Comparison of ENCODE assay signal across 8 cellular contexts in genomic region chr5:10333154-10334006, GRCh38. TPM values are rescaled to one million over a fixed set of nuclear protein-coding genes. Genes with fewer than 3 reads are reported as not detected.
DNase-seq lines count a peak whose midpoint lies in the region; ATAC-seq and TF ChIP-seq lines count a peak whose summit lies in the region.

No MANE protein-coding gene starts in this region.

- H3K4me1 ChIP-seq in CD8-positive, alpha-beta T cell (ENCODE audit: insufficient read depth, low read length): no peaks in the 10 kb centered on the region
- H3K4me1 ChIP-seq in SJSA1 (replicated peaks): peaks cover 9% of the 10 kb centered on the region
- peaks cover 9% of the 10 kb centered on the region for H3K4me1 ChIP-seq in effector memory CD4-positive, alpha-beta T cell (ENCODE audit: control insufficient read depth, insufficient read depth, low read length, poor library complexity, severe bottlenecking)

- no peak overlapping the region for H3K27ac Mint-ChIP-seq in CD8-positive, alpha-beta T cell
- H3K27ac Mint-ChIP-seq in memory B cell: no peak overlapping the region
- H3K27ac Mint-ChIP-seq in type B pancreatic cell: peak overlapping the region; percentile 13

- CTCF ChIA-PET in CD8-positive, alpha-beta T cell (lab: Charles Lee): interaction anchor here (1.1 kb wide), 1 partner anchor 50 kb away, joined by 4 read pairs; no protein-coding TSS in a partner anchor

- H3K36me3 ChIP-seq in CD8-positive, alpha-beta T cell (ENCODE audit: insufficient read depth, low read length): no peaks in the 10 kb centered on the region
- no peaks in the 10 kb centered on the region for H3K36me3 ChIP-seq in SJSA1
- no peaks in the 10 kb centered on the region for H3K36me3 ChIP-seq in effector memory CD4-positive, alpha-beta T cell (ENCODE audit: control insufficient read depth, insufficient read depth, low read length)

- no peaks in the 10 kb centered on the region for H3K9me3 ChIP-seq in CD8-positive, alpha-beta T cell (ENCODE audit: low read length)
- no peaks in the 10 kb centered on the region for H3K9me3 ChIP-seq in SJSA1 (replicated peaks)
- no peaks in the 10 kb centered on the region for H3K9me3 ChIP-seq in effector memory CD4-positive, alpha-beta T cell (ENCODE audit: control insufficient read depth, low read length)

- no peak for TF ChIP-seq CTCF in CD8-positive, alpha-beta T cell (IDR thresholded peaks at IDR 0.05)
- no peak for TF ChIP-seq CTCF in GM20000 (IDR thresholded peaks at IDR 0.05; ENCODE audit: extremely low read depth, missing control alignments)
- peak; percentile 51 for TF ChIP-seq CTCF in type B pancreatic cell (conservative IDR thresholded peaks at IDR 0.05)

- no peak overlapping the region for H3K27ac ChIP-seq in CD8-positive, alpha-beta T cell (ENCODE audit: low read depth, low read length)
- H3K27ac ChIP-seq in SJSA1: no peak overlapping the region
- H3K27ac ChIP-seq in effector memory CD4-positive, alpha-beta T cell (ENCODE audit: insufficient read depth, low read length, poor library complexity, severe bottlenecking): no peak overlapping the region

- peaks cover 2% of the 10 kb centered on the region for H3K36me3 Mint-ChIP-seq in CD8-positive, alpha-beta T cell
- H3K36me3 Mint-ChIP-seq in memory B cell: no peaks in the 10 kb centered on the region
- H3K36me3 Mint-ChIP-seq in type B pancreatic cell: no peaks in the 10 kb centered on the region

- H3K27me3 Mint-ChIP-seq in CD8-positive, alpha-beta T cell (ENCODE audit: low read depth): peaks cover 38% of the 10 kb centered on the region
- H3K27me3 Mint-ChIP-seq in memory B cell (peaks cover 21% of the 10 kb centered on the region), type B pancreatic cell (peaks cover 59% of the 10 kb centered on the region)

- peaks cover 12% of the 10 kb centered on the region for H3K27me3 ChIP-seq in CD8-positive, alpha-beta T cell (ENCODE audit: insufficient read depth, low read length)
- H3K27me3 ChIP-seq in SJSA1 (replicated peaks): no peaks in the 10 kb centered on the region; the same call in 1 of the 2 replicates
- peaks cover 21% of the 10 kb centered on the region for H3K27me3 ChIP-seq in effector memory CD4-positive, alpha-beta T cell (replicated peaks; ENCODE audit: control insufficient read depth, insufficient read depth, low read length, poor library complexity, severe bottlenecking)

- ATAC-seq in CD8-positive, alpha-beta T cell: peak; percentile 29
- ATAC-seq in memory B cell (ENCODE audit: low read depth): peak; percentile 67
- no peak for ATAC-seq in GM19328 (IDR thresholded peaks at IDR 0.05; ENCODE audit: unreplicated experiment)

- peak in 1 of 7 experiments; percentile 6 for DNase-seq in CD8-positive, alpha-beta T cell
- DNase-seq in GM20000 (ENCODE audit: low spot score): peak; percentile 61
- peak; percentile 42 to 59 for DNase-seq in SJSA1 (ENCODE audit: low read depth in 1 of 2, low spot score in 2 of 2)
- no peak for DNase-seq in effector memory CD4-positive, alpha-beta T cell
- peak in 1 of 2 donors; percentile 22 for DNase-seq in memory B cell (ENCODE audit: low spot score in 2 of 2)
- DNase-seq in type B pancreatic cell (ENCODE audit: extremely low spot score, unreplicated experiment): peak; percentile 67
- no peak for DNase-seq in stimulated activated naive CD4-positive, alpha-beta T cell treated with Interleukin-2 at 50 U/mL for 16 hours (lab: John Stamatoyannopoulos, UW)

- POLR2A ChIA-PET in CD8-positive, alpha-beta T cell (lab: Charles Lee): no interaction called here

- H3K4me1 Mint-ChIP-seq in CD8-positive, alpha-beta T cell (ENCODE audit: low read depth): peaks cover 5% of the 10 kb centered on the region
- H3K4me1 Mint-ChIP-seq in memory B cell (peaks cover 12% of the 10 kb centered on the region), type B pancreatic cell (ENCODE audit: unreplicated experiment) (peaks cover 35% of the 10 kb centered on the region)

- no peaks in the 10 kb centered on the region for H3K9me3 Mint-ChIP-seq in CD8-positive, alpha-beta T cell
- H3K9me3 Mint-ChIP-seq in memory B cell (no peaks in the 10 kb centered on the region), type B pancreatic cell (no peaks in the 10 kb centered on the region)

- intact Hi-C loops in CD8-positive, alpha-beta T cell (cut with DNase I, micrococcal nuclease): no loop called here

- peak overlapping the region; percentile 47 for H3K4me3 ChIP-seq in CD8-positive, alpha-beta T cell (ENCODE audit: low read depth, low read length)
- peak overlapping the region; percentile 44 for H3K4me3 ChIP-seq in SJSA1
- peak overlapping the region; percentile 62 for H3K4me3 ChIP-seq in effector memory CD4-positive, alpha-beta T cell (ENCODE audit: insufficient read depth, low read depth, low read length, poor library complexity, severe bottlenecking)

- H3K4me3 Mint-ChIP-seq in CD8-positive, alpha-beta T cell: peak overlapping the region; percentile 86
- H3K4me3 Mint-ChIP-seq in memory B cell: peak overlapping the region; percentile 87
- peak overlapping the region; percentile 89 for H3K4me3 Mint-ChIP-seq in type B pancreatic cell

RNA-seq across cellular contexts. Expression of gene MARCHF6, which starts 20.1 kb away (rescaled TPM):
- total RNA-seq in CD8-positive, alpha-beta T cell: 100 to 1,000 TPM; 182 to 189 TPM
- total RNA-seq in SJSA1 (2014; rRNA removed; shearing (Covaris generic)): 32.4 and 46.5 TPM in 2 replicates
- 132 and 199 TPM in 2 replicates for total RNA-seq in type B pancreatic cell (ENCODE audit: low replicate concordance)

RNA-seq across cellular contexts. Expression of gene CMBL, which starts 25.7 kb away (rescaled TPM):
- not detected for total RNA-seq in CD8-positive, alpha-beta T cell
- total RNA-seq in SJSA1 (2014; rRNA removed; shearing (Covaris generic)): 1.4 TPM in 1 of 2 replicates, not detected in the other
- total RNA-seq in type B pancreatic cell (ENCODE audit: low replicate concordance): 12.1 and 32.9 TPM in 2 replicates

Comparison
In these comparisons a context has a peak if more than half of its experiments do, and no peak if none do; other contexts are left out.
1. DNase-seq: peak in GM20000 (single experiment), SJSA1 (2 of 2) and type B pancreatic cell (single experiment); none in effector memory CD4-positive, alpha-beta T cell (0 of 3) and stimulated activated naive CD4-positive, alpha-beta T cell treated with Interleukin-2 at 50 U/mL for 16 hours (single experiment).
2. Peak in every context shown above with its lines, with median percentiles within 50 percentile points of each other: H3K4me3 ChIP-seq and H3K4me3 Mint-ChIP-seq.